In the genomic region with DNA sequence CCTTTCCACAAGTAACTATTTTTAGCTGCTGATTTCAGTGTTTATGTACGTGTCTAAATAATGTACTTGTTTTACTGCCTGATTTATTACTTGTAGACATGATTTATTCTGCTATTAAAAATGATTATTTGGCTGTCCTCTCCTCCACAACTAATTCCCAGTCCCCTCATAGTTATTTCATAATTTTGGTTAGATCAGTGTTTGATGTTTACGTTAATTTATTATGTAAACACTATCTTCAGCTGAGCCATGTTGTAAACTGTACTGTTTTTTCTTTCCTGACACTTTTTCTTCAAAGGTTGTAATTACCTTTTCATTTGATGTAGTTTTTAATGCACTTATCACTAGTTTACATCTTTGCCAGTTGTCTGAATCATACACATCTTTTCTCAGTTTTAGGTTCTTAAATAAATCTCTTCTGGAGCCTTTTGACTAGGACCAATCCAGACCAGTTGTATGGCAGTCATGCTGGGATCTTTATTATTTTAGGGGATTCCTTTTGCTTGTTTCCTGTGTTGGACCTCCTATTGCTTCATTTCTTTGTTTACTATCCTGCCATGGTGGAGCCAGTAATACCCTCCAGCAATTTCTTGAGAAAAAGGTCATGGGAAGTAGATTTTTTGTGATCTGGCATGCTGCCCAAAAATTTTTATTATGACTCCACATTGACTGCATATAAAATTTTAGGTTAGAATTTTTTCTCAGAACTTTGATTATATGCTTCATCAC, we compare ENCODE assay signal across 12 cellular contexts. TPM values are rescaled to one million over a fixed set of nuclear protein-coding genes. Genes with fewer than 3 reads are reported as not detected.
DNase-seq lines count a peak whose midpoint lies in the region; ATAC-seq and TF ChIP-seq lines count a peak whose summit lies in the region.
"Had no signal": no experiment of that assay in that cellular context is flagged by ENCODE, and none has a peak within 500 bp of the region (broad histone marks: within the 10 kb centered on the region; RNA-seq: fewer than 3 reads in every experiment).

No MANE protein-coding gene starts in this region.

- H3K9me3 Mint-ChIP-seq in activated T-helper 1 cell treated with anti-CD3 and anti-CD28 coated beads, Interleukin-12 subunit alpha, Interleukin-12 subunit beta, Interleukin-2, Interleukin-4 antibody, amounts not matched to agents 30 ng/mL and 10 ng/mL and 1 ng/mL, durations not matched to agents 14 hours and 24 hours and 36 hours, result peaks cover 10% of the 10 kb centered on the region

- H3K27ac Mint-ChIP-seq in activated T-helper 1 cell treated with anti-CD3 and anti-CD28 coated beads, Interleukin-12 subunit alpha, Interleukin-12 subunit beta, Interleukin-2, Interleukin-4 antibody, amounts not matched to agents 30 ng/mL and 10 ng/mL and 1 ng/mL, durations not matched to agents 14 hours and 24 hours and 36 hours, result no peak overlapping the region

- peaks cover 0 to 44% (median 26%) of the 10 kb centered on the region in 12 donors for H3K4me1 ChIP-seq in heart left ventricle

- no peak overlapping the region for H3K27ac ChIP-seq in heart left ventricle
- H3K27ac ChIP-seq: adrenal gland had no signal

- H3K36me3 ChIP-seq in heart left ventricle, result no peaks in the 10 kb centered on the region
- H3K36me3 ChIP-seq: adrenal gland had no signal

- H3K4me3 ChIP-seq in astrocyte of the spinal cord (ENCODE audit: low read depth, low read length), result no peak overlapping the region
- no peak overlapping the region for H3K4me3 ChIP-seq in heart left ventricle
- H3K4me3 ChIP-seq: adrenal gland had no signal

- ATAC-seq in HG03066 (IDR thresholded peaks at IDR 0.05; ENCODE audit: low read depth, unreplicated experiment) (peak; percentile 6), HG02870 (IDR thresholded peaks at IDR 0.05; ENCODE audit: unreplicated experiment) (no peak), heart left ventricle (no peak), HG03571 (IDR thresholded peaks at IDR 0.05; ENCODE audit: unreplicated experiment) (no peak)

- no peaks in the 10 kb centered on the region for H3K36me3 Mint-ChIP-seq in activated T-helper 1 cell treated with anti-CD3 and anti-CD28 coated beads, Interleukin-12 subunit alpha, Interleukin-12 subunit beta, Interleukin-2, Interleukin-4 antibody, amounts not matched to agents 30 ng/mL and 10 ng/mL and 1 ng/mL, durations not matched to agents 14 hours and 24 hours and 36 hours (ENCODE audit: low read depth)

- peak; percentile 20 for DNase-seq in AG09319 (ENCODE audit: extremely low read depth, low read depth)
- peak; percentile 78 for DNase-seq in astrocyte of the spinal cord (ENCODE audit: low read depth, low spot score)
- DNase-seq in left kidney (ENCODE audit: low read depth, low spot score), result peak; percentile 39
- no peak for DNase-seq in heart left ventricle
- DNase-seq in activated T-helper 1 cell treated with anti-CD3 and anti-CD28 coated beads, Interleukin-12 subunit alpha, Interleukin-12 subunit beta, Interleukin-2, Interleukin-4 antibody, amounts not matched to agents 30 ng/mL and 10 ng/mL and 1 ng/mL, durations not matched to agents 14 hours and 24 hours and 36 hours (ENCODE audit: low spot score), result no peak
- DNase-seq: activated CD4-positive, alpha-beta T cell treated with anti-CD3 and anti-CD28 coated beads, Interleukin-2, amount 50 U/mL, for 48 hours; adrenal gland; NCI-H446; stimulated activated CD4-positive, alpha-beta T cell treated with anti-CD3 and anti-CD28 coated beads, Interleukin-4, amount 100 ng/mL, for 1 hour had no signal

- WGBS in heart left ventricle, 4 donors, result 48 to 57% (median 53%) methylated on average over 2 of the region's 2 CpGs

- TF ChIP-seq CTCF in AG09319 (IDR thresholded peaks at IDR 0.05; ENCODE audit: low read depth, low read length), result no peak
- TF ChIP-seq CTCF in astrocyte of the spinal cord (IDR thresholded peaks at IDR 0.05; ENCODE audit: low read depth, low read length), result no peak
- TF ChIP-seq CTCF in heart left ventricle (IDR thresholded peaks at IDR 0.05), result no peak

- no peak overlapping the region for H3K4me3 Mint-ChIP-seq in activated T-helper 1 cell treated with anti-CD3 and anti-CD28 coated beads, Interleukin-12 subunit alpha, Interleukin-12 subunit beta, Interleukin-2, Interleukin-4 antibody, amounts not matched to agents 30 ng/mL and 10 ng/mL and 1 ng/mL, durations not matched to agents 14 hours and 24 hours and 36 hours

- no peak for TF ChIP-seq POLR2A in heart left ventricle (IDR thresholded peaks at IDR 0.05)

- peaks cover 4% of the 10 kb centered on the region for H3K27me3 Mint-ChIP-seq in activated T-helper 1 cell treated with anti-CD3 and anti-CD28 coated beads, Interleukin-12 subunit alpha, Interleukin-12 subunit beta, Interleukin-2, Interleukin-4 antibody, amounts not matched to agents 30 ng/mL and 10 ng/mL and 1 ng/mL, durations not matched to agents 14 hours and 24 hours and 36 hours (ENCODE audit: insufficient read depth)

- H3K9me3 ChIP-seq in heart left ventricle, result peaks cover 0 to 12% (median 2%) of the 10 kb centered on the region in 12 donors
- H3K9me3 ChIP-seq: adrenal gland had no signal

- intact Hi-C loops in heart left ventricle (cut with DNase I), result no loop called here
- intact Hi-C loops in activated T-helper 1 cell treated with anti-CD3 and anti-CD28 coated beads, Interleukin-12 subunit alpha, Interleukin-12 subunit beta, Interleukin-2, Interleukin-4 antibody, amounts not matched to agents 30 ng/mL and 10 ng/mL and 1 ng/mL, durations not matched to agents 14 hours and 24 hours and 36 hours (cut with micrococcal nuclease), result no loop called here

- in situ Hi-C loops in astrocyte of the spinal cord (cut with HindIII; ENCODE audit: low sequenced_read_pairs), result no loop called here

- no peaks in the 10 kb centered on the region for H3K27me3 ChIP-seq in heart left ventricle
- H3K27me3 ChIP-seq: adrenal gland had no signal

- peaks cover 17% of the 10 kb centered on the region for H3K4me1 Mint-ChIP-seq in activated T-helper 1 cell treated with anti-CD3 and anti-CD28 coated beads, Interleukin-12 subunit alpha, Interleukin-12 subunit beta, Interleukin-2, Interleukin-4 antibody, amounts not matched to agents 30 ng/mL and 10 ng/mL and 1 ng/mL, durations not matched to agents 14 hours and 24 hours and 36 hours (ENCODE audit: low read depth)

RNA-seq across cellular contexts. Expression of a gene that starts 16.1 kb away (rescaled TPM):
- 10 to 100 TPM; 20.3 to 56.4 (median 46.6) TPM for total RNA-seq in heart left ventricle
- polyA plus RNA-seq in heart left ventricle, result 10 to 100 TPM; 40.8 to 42.1 TPM
- 49.7 and 53.5 TPM in 2 replicates for total RNA-seq in activated T-helper 1 cell treated with anti-CD3 and anti-CD28 coated beads, Interleukin-12 subunit alpha, Interleukin-12 subunit beta, Interleukin-2, Interleukin-4 antibody, amounts not matched to agents 30 ng/mL and 10 ng/mL and 1 ng/mL, durations not matched to agents 14 hours and 24 hours and 36 hours

RNA-seq across cellular contexts. Expression of a gene that starts 16.4 kb away (rescaled TPM):
- 10 to 100 TPM; 15.3 to 29.2 (median 20.8) TPM for total RNA-seq in heart left ventricle
- 10 to 100 TPM; 23.0 to 31.3 TPM for polyA plus RNA-seq in heart left ventricle
- 29.6 and 37.4 TPM in 2 replicates for total RNA-seq in activated T-helper 1 cell treated with anti-CD3 and anti-CD28 coated beads, Interleukin-12 subunit alpha, Interleukin-12 subunit beta, Interleukin-2, Interleukin-4 antibody, amounts not matched to agents 30 ng/mL and 10 ng/mL and 1 ng/mL, durations not matched to agents 14 hours and 24 hours and 36 hours

RNA-seq across cellular contexts. Expression of a gene that starts 41.3 kb away (rescaled TPM):
- total RNA-seq in heart left ventricle, result 10 to 100 TPM in 3 of 9 donors, 1 to 10 TPM in 6; 2.7 to 37.2 (median 5.2) TPM
- polyA plus RNA-seq in heart left ventricle, result 1 to 10 TPM; 4.8 to 6.4 TPM
- 0.49 and 0.66 TPM in 2 replicates for total RNA-seq in activated T-helper 1 cell treated with anti-CD3 and anti-CD28 coated beads, Interleukin-12 subunit alpha, Interleukin-12 subunit beta, Interleukin-2, Interleukin-4 antibody, amounts not matched to agents 30 ng/mL and 10 ng/mL and 1 ng/mL, durations not matched to agents 14 hours and 24 hours and 36 hours

Comparison
In these comparisons a context has a peak if more than half of its experiments do, and no peak if none do; other contexts are left out.
1. DNase-seq: peak in AG09319 (single experiment), astrocyte of the spinal cord (single experiment) and left kidney (single experiment); none in heart left ventricle (0 of 5) and activated T-helper 1 cell treated with anti-CD3 and anti-CD28 coated beads, Interleukin-12 subunit alpha, Interleukin-12 subunit beta, Interleukin-2, Interleukin-4 antibody, amounts not matched to agents 30 ng/mL and 10 ng/mL and 1 ng/mL, durations not matched to agents 14 hours and 24 hours and 36 hours (single experiment).